In genomic region chr22:39230261-39231196, GRCh38 we compare ENCODE assay signal across 13 cellular contexts. TPM values are rescaled to one million over a fixed set of nuclear protein-coding genes. Genes with fewer than 3 reads are reported as not detected.
DNase-seq lines count a peak whose midpoint lies in the region; ATAC-seq and TF ChIP-seq lines count a peak whose summit lies in the region.
"Had no signal": no experiment of that assay in that cellular context is flagged by ENCODE, and none has a peak within 500 bp of the region (broad histone marks: within the 10 kb centered on the region; RNA-seq: fewer than 3 reads in every experiment).

No MANE protein-coding gene starts in this region.

- no peak overlapping the region for H3K27ac ChIP-seq in upper lobe of right lung
- H3K27ac ChIP-seq: ascending aorta had no signal

- H3K4me1 Mint-ChIP-seq in endothelial cell (ENCODE audit: unreplicated experiment) (peaks cover 29% of the 10 kb centered on the region), nephron progenitor cell (peaks cover 60% of the 10 kb centered on the region)
- peaks cover 4% of the 10 kb centered on the region for H3K4me1 Mint-ChIP-seq in activated T-helper 2 cell treated with anti-CD3 and anti-CD28 coated beads, Interferon-gamma antibody, Interleukin-2, Interleukin-4, amounts not matched to agents 10 μg/mL and 5 μg/mL and 100 μg/mL, durations not matched to agents 14 hours and 24 hours and 36 hours (ENCODE audit: low read depth)

- no peaks in the 10 kb centered on the region for H3K27me3 ChIP-seq in upper lobe of right lung
- no peaks in the 10 kb centered on the region for H3K27me3 ChIP-seq in MG63
- H3K27me3 ChIP-seq: ascending aorta had no signal

- H3K4me3 Mint-ChIP-seq in endothelial cell (ENCODE audit: unreplicated experiment) (peak overlapping the region; percentile 5), nephron progenitor cell (no peak overlapping the region)
- H3K4me3 Mint-ChIP-seq in activated T-helper 2 cell treated with anti-CD3 and anti-CD28 coated beads, Interferon-gamma antibody, Interleukin-2, Interleukin-4, amounts not matched to agents 10 μg/mL and 5 μg/mL and 100 μg/mL, durations not matched to agents 14 hours and 24 hours and 36 hours (ENCODE audit: low read depth), result no peak overlapping the region

- no peak overlapping the region for H3K27ac Mint-ChIP-seq in endothelial cell (ENCODE audit: unreplicated experiment)
- no peak overlapping the region for H3K27ac Mint-ChIP-seq in nephron progenitor cell
- no peak overlapping the region for H3K27ac Mint-ChIP-seq in activated T-helper 2 cell treated with anti-CD3 and anti-CD28 coated beads, Interferon-gamma antibody, Interleukin-2, Interleukin-4, amounts not matched to agents 10 μg/mL and 5 μg/mL and 100 μg/mL, durations not matched to agents 14 hours and 24 hours and 36 hours

- H3K4me3 ChIP-seq in upper lobe of right lung, result no peak overlapping the region
- no peak overlapping the region for H3K4me3 ChIP-seq in MG63
- H3K4me3 ChIP-seq: ascending aorta had no signal

- no peaks in the 10 kb centered on the region for H3K9me3 Mint-ChIP-seq in endothelial cell (ENCODE audit: unreplicated experiment)
- no peaks in the 10 kb centered on the region for H3K9me3 Mint-ChIP-seq in nephron progenitor cell
- no peaks in the 10 kb centered on the region for H3K9me3 Mint-ChIP-seq in activated T-helper 2 cell treated with anti-CD3 and anti-CD28 coated beads, Interferon-gamma antibody, Interleukin-2, Interleukin-4, amounts not matched to agents 10 μg/mL and 5 μg/mL and 100 μg/mL, durations not matched to agents 14 hours and 24 hours and 36 hours

- peaks cover 36% of the 10 kb centered on the region for H3K36me3 Mint-ChIP-seq in endothelial cell (ENCODE audit: low read depth, unreplicated experiment)
- no peaks in the 10 kb centered on the region for H3K36me3 Mint-ChIP-seq in nephron progenitor cell (ENCODE audit: low read depth)
- no peaks in the 10 kb centered on the region for H3K36me3 Mint-ChIP-seq in activated T-helper 2 cell treated with anti-CD3 and anti-CD28 coated beads, Interferon-gamma antibody, Interleukin-2, Interleukin-4, amounts not matched to agents 10 μg/mL and 5 μg/mL and 100 μg/mL, durations not matched to agents 14 hours and 24 hours and 36 hours (ENCODE audit: low read depth)

- H3K4me1 ChIP-seq in upper lobe of right lung, result peaks cover 19% of the 10 kb centered on the region

- TF ChIP-seq CTCF in endothelial cell (IDR thresholded peaks at IDR 0.05; ENCODE audit: unreplicated experiment) (no peak), nephron progenitor cell (IDR thresholded peaks at IDR 0.05) (no peak), upper lobe of right lung (IDR thresholded peaks at IDR 0.05) (no peak)

- H3K9me3 ChIP-seq in upper lobe of right lung (no peaks in the 10 kb centered on the region), MG63 (no peaks in the 10 kb centered on the region)
- H3K9me3 ChIP-seq: ascending aorta had no signal

- DNase-seq in Right ventricle myocardium superior, result peak; percentile 64
- DNase-seq in left cardiac atrium, result no peak
- no peak for DNase-seq in endothelial cell (ENCODE audit: low spot score)
- peak; percentile 57 for DNase-seq in nephron progenitor cell
- no peak for DNase-seq in upper lobe of right lung
- DNase-seq in activated T-helper 2 cell treated with anti-CD3 and anti-CD28 coated beads, Interferon-gamma antibody, Interleukin-2, Interleukin-4, amounts not matched to agents 10 μg/mL and 5 μg/mL and 100 μg/mL, durations not matched to agents 14 hours and 24 hours and 36 hours (ENCODE audit: low spot score), result no peak
- no peak for DNase-seq in MG63
- DNase-seq: activated CD4-positive, alpha-beta T cell treated with anti-CD3 and anti-CD28 coated beads, Interleukin-2, amount 50 U/mL, for 4 hours; KG1; NCI-H1694; NCI-H748 treated with DMSO at 0.1 percent for 48 hours had no signal

- peaks cover 14% of the 10 kb centered on the region for H3K36me3 ChIP-seq in upper lobe of right lung
- no peaks in the 10 kb centered on the region for H3K36me3 ChIP-seq in MG63
- H3K36me3 ChIP-seq: ascending aorta had no signal

- intact Hi-C loops in Right ventricle myocardium superior (cut with DNase I), result loop anchor here (5.0 kb wide), 1 partner anchor 72 kb away; no protein-coding TSS in a partner anchor
- intact Hi-C loops in left cardiac atrium (cut with DNase I), result loop anchor here in 1 of 2 donors (5.0 to 10.0 kb wide), 2 partner anchors 56 to 82 kb away; no protein-coding TSS in a partner anchor
- intact Hi-C loops in upper lobe of right lung (cut with DNase I), result no loop called here
- intact Hi-C loops in activated T-helper 2 cell treated with anti-CD3 and anti-CD28 coated beads, Interferon-gamma antibody, Interleukin-2, Interleukin-4, amounts not matched to agents 10 μg/mL and 5 μg/mL and 100 μg/mL, durations not matched to agents 14 hours and 24 hours and 36 hours (cut with micrococcal nuclease), result loop anchor here (10.0 kb wide), 1 partner anchor 286 kb away; no protein-coding TSS in a partner anchor

- H3K27me3 Mint-ChIP-seq in endothelial cell (ENCODE audit: unreplicated experiment) (peaks cover 21% of the 10 kb centered on the region), nephron progenitor cell (ENCODE audit: low read depth, poor library complexity) (peaks cover 49% of the 10 kb centered on the region)
- peaks cover 30% of the 10 kb centered on the region for H3K27me3 Mint-ChIP-seq in activated T-helper 2 cell treated with anti-CD3 and anti-CD28 coated beads, Interferon-gamma antibody, Interleukin-2, Interleukin-4, amounts not matched to agents 10 μg/mL and 5 μg/mL and 100 μg/mL, durations not matched to agents 14 hours and 24 hours and 36 hours (ENCODE audit: low read depth)

- ATAC-seq in Right ventricle myocardium superior (ENCODE audit: poor library complexity) (no peak), left cardiac atrium (no peak), upper lobe of right lung (peak; percentile 16), GM18909 (IDR thresholded peaks at IDR 0.05; ENCODE audit: poor library complexity, unreplicated experiment) (no peak)

RNA-seq across cellular contexts. Expression of gene PDGFB, which starts 14.3 kb away (rescaled TPM):
- 16.2 TPM for total RNA-seq in Right ventricle myocardium superior
- total RNA-seq in left cardiac atrium, result 10 to 100 TPM; 17.5 to 51.2 TPM
- 53.4 TPM for total RNA-seq in endothelial cell (ENCODE audit: unreplicated experiment)
- total RNA-seq in upper lobe of right lung, result 29.8 TPM
- 3.3 and 4.2 TPM in 2 replicates for total RNA-seq in activated T-helper 2 cell treated with anti-CD3 and anti-CD28 coated beads, Interferon-gamma antibody, Interleukin-2, Interleukin-4, amounts not matched to agents 10 μg/mL and 5 μg/mL and 100 μg/mL, durations not matched to agents 14 hours and 24 hours and 36 hours
- 0.13 and 0.57 TPM in 2 replicates for total RNA-seq in MG63 (2014; rRNA removed; shearing (Covaris generic); ENCODE audit: low replicate concordance)

Comparison
In these comparisons a context has a peak if more than half of its experiments do, and no peak if none do; other contexts are left out.
1. DNase-seq: peak in Right ventricle myocardium superior (single experiment) and nephron progenitor cell (single experiment); none in left cardiac atrium (single experiment), endothelial cell (single experiment), upper lobe of right lung (single experiment), activated T-helper 2 cell treated with anti-CD3 and anti-CD28 coated beads, Interferon-gamma antibody, Interleukin-2, Interleukin-4, amounts not matched to agents 10 μg/mL and 5 μg/mL and 100 μg/mL, durations not matched to agents 14 hours and 24 hours and 36 hours (single experiment) and MG63 (single experiment).